In the genomic region with DNA sequence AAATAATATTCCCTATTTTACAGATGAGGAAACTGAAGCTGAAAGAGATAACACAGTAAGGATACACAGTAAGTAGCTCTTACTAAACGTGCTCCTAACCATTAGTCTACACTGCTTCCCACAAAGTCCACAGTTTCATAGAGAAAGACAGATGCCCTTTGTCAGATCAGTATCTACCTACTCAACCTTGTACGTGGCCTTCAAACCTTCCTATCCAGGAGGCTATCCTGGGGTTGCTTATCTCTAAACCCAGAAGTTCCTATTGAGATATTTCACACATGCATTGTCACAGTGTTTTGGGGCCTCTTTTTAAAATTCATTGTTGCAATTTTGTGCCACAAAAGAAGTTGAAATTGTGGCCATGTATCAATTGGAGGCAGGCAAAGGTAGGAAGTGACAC, we compare ENCODE assay signal across 31 cellular contexts.
"Had no signal": no experiment of that assay in that cellular context is flagged by ENCODE, and none has a peak within 500 bp of the region (broad histone marks: within the 10 kb centered on the region; RNA-seq: fewer than 3 reads in every experiment).

No MANE protein-coding gene starts in this region.

- H3K27me3 Mint-ChIP-seq: activated CD4-positive, alpha-beta memory T cell treated with anti-CD3 and anti-CD28 coated beads, Interleukin-2, amount 10 ng/mL, durations not matched to agents 7 days and 5 days; activated CD4-positive, alpha-beta T cell treated with anti-CD3 and anti-CD28 coated beads, Interleukin-2, amount 10 ng/mL, durations not matched to agents 7 days and 5 days; activated naive CD4-positive, alpha-beta T cell treated with anti-CD3 and anti-CD28 coated beads, Interleukin-2, amount 10 ng/mL, durations not matched to agents 7 days and 5 days; activated naive CD8-positive, alpha-beta T cell treated with anti-CD3 and anti-CD28 coated beads, Interleukin-2, amount 10 ng/mL, durations not matched to agents 7 days and 5 days; brain; dendritic cell treated with granulocyte-macrophage colony-stimulating factor and Interleukin-4, amounts not matched to agents 40 ng/mL and 50 ng/mL, for 4 days; effector memory CD8-positive, alpha-beta T cell had no signal

- H3K27ac Mint-ChIP-seq: activated CD4-positive, alpha-beta memory T cell treated with anti-CD3 and anti-CD28 coated beads, Interleukin-2, amount 10 ng/mL, durations not matched to agents 7 days and 5 days; activated CD4-positive, alpha-beta T cell treated with anti-CD3 and anti-CD28 coated beads, Interleukin-2, amount 10 ng/mL, durations not matched to agents 7 days and 5 days; activated naive CD4-positive, alpha-beta T cell treated with anti-CD3 and anti-CD28 coated beads, Interleukin-2, amount 10 ng/mL, durations not matched to agents 7 days and 5 days; activated naive CD4-positive, alpha-beta T cell treated with anti-CD3 and anti-CD28 coated beads, Interleukin-2, amount 50 U/mL, for 72 hours; activated naive CD8-positive, alpha-beta T cell treated with anti-CD3 and anti-CD28 coated beads, Interleukin-2, amount 10 ng/mL, durations not matched to agents 7 days and 5 days; activated T-cell treated with anti-CD3 and anti-CD28 coated beads, Interleukin-2, amount 50 U/mL, for 24 hours; activated T-cell treated with anti-CD3 and anti-CD28 coated beads, Interleukin-2, amount 50 U/mL, for 72 hours; brain; dendritic cell treated with granulocyte-macrophage colony-stimulating factor and Interleukin-4, amounts not matched to agents 40 ng/mL and 50 ng/mL, for 4 days; effector memory CD8-positive, alpha-beta T cell; WTC11 had no signal

- H3K4me1 ChIP-seq: ascending aorta, breast epithelium, colonic mucosa, esophagus muscularis mucosa, gastroesophageal sphincter, heart right ventricle had no signal

- H3K27ac ChIP-seq: ascending aorta, breast epithelium, cardiac muscle cell, colonic mucosa, dorsolateral prefrontal cortex, esophagus muscularis mucosa, gastroesophageal sphincter, heart right ventricle, VCaP had no signal

- ATAC-seq: activated naive CD4-positive, alpha-beta T cell treated with anti-CD3 and anti-CD28 coated beads, Interleukin-2, amount 50 U/mL, for 72 hours; activated T-cell treated with anti-CD3 and anti-CD28 coated beads, Interleukin-2, amount 50 U/mL, for 72 hours; effector memory CD8-positive, alpha-beta T cell; gastroesophageal sphincter; heart right ventricle; WTC11 had no signal

- H3K36me3 Mint-ChIP-seq: activated naive CD4-positive, alpha-beta T cell treated with anti-CD3 and anti-CD28 coated beads, Interleukin-2, amount 10 ng/mL, durations not matched to agents 7 days and 5 days; activated naive CD4-positive, alpha-beta T cell treated with anti-CD3 and anti-CD28 coated beads, Interleukin-2, amount 50 U/mL, for 72 hours; brain; WTC11 had no signal

- H3K27me3 ChIP-seq: ascending aorta, cardiac muscle cell, colonic mucosa, esophagus muscularis mucosa, gastroesophageal sphincter had no signal

- H3K9me3 Mint-ChIP-seq: activated CD4-positive, alpha-beta memory T cell treated with anti-CD3 and anti-CD28 coated beads, Interleukin-2, amount 10 ng/mL, durations not matched to agents 7 days and 5 days; activated CD4-positive, alpha-beta T cell treated with anti-CD3 and anti-CD28 coated beads, Interleukin-2, amount 10 ng/mL, durations not matched to agents 7 days and 5 days; activated naive CD4-positive, alpha-beta T cell treated with anti-CD3 and anti-CD28 coated beads, Interleukin-2, amount 10 ng/mL, durations not matched to agents 7 days and 5 days; activated naive CD4-positive, alpha-beta T cell treated with anti-CD3 and anti-CD28 coated beads, Interleukin-2, amount 50 U/mL, for 72 hours; activated naive CD8-positive, alpha-beta T cell treated with anti-CD3 and anti-CD28 coated beads, Interleukin-2, amount 10 ng/mL, durations not matched to agents 7 days and 5 days; activated T-cell treated with anti-CD3 and anti-CD28 coated beads, Interleukin-2, amount 50 U/mL, for 24 hours; activated T-cell treated with anti-CD3 and anti-CD28 coated beads, Interleukin-2, amount 50 U/mL, for 72 hours; brain; dendritic cell treated with granulocyte-macrophage colony-stimulating factor and Interleukin-4, amounts not matched to agents 40 ng/mL and 50 ng/mL, for 4 days; effector memory CD8-positive, alpha-beta T cell; WTC11 had no signal

- H3K4me1 Mint-ChIP-seq: activated CD4-positive, alpha-beta memory T cell treated with anti-CD3 and anti-CD28 coated beads, Interleukin-2, amount 10 ng/mL, durations not matched to agents 7 days and 5 days; activated CD4-positive, alpha-beta T cell treated with anti-CD3 and anti-CD28 coated beads, Interleukin-2, amount 10 ng/mL, durations not matched to agents 7 days and 5 days; activated naive CD4-positive, alpha-beta T cell treated with anti-CD3 and anti-CD28 coated beads, Interleukin-2, amount 10 ng/mL, durations not matched to agents 7 days and 5 days; activated naive CD8-positive, alpha-beta T cell treated with anti-CD3 and anti-CD28 coated beads, Interleukin-2, amount 10 ng/mL, durations not matched to agents 7 days and 5 days; brain had no signal

- H3K4me3 Mint-ChIP-seq: activated CD4-positive, alpha-beta memory T cell treated with anti-CD3 and anti-CD28 coated beads, Interleukin-2, amount 10 ng/mL, durations not matched to agents 7 days and 5 days; activated CD4-positive, alpha-beta T cell treated with anti-CD3 and anti-CD28 coated beads, Interleukin-2, amount 10 ng/mL, durations not matched to agents 7 days and 5 days; activated naive CD4-positive, alpha-beta T cell treated with anti-CD3 and anti-CD28 coated beads, Interleukin-2, amount 10 ng/mL, durations not matched to agents 7 days and 5 days; activated naive CD8-positive, alpha-beta T cell treated with anti-CD3 and anti-CD28 coated beads, Interleukin-2, amount 10 ng/mL, durations not matched to agents 7 days and 5 days; activated T-cell treated with anti-CD3 and anti-CD28 coated beads, Interleukin-2, amount 50 U/mL, for 24 hours; activated T-cell treated with anti-CD3 and anti-CD28 coated beads, Interleukin-2, amount 50 U/mL, for 72 hours; brain; dendritic cell treated with granulocyte-macrophage colony-stimulating factor and Interleukin-4, amounts not matched to agents 40 ng/mL and 50 ng/mL, for 4 days; effector memory CD8-positive, alpha-beta T cell; WTC11 had no signal

- DNase-seq: activated CD4-positive, alpha-beta memory T cell treated with anti-CD3 and anti-CD28 coated beads, Interleukin-2, amount 10 ng/mL, durations not matched to agents 7 days and 5 days; activated CD4-positive, alpha-beta T cell treated with anti-CD3 and anti-CD28 coated beads for 1 hour; activated CD4-positive, alpha-beta T cell treated with anti-CD3 and anti-CD28 coated beads for 4 hours; activated CD4-positive, alpha-beta T cell treated with anti-CD3 and anti-CD28 coated beads, Interleukin-2, amount 10 ng/mL, durations not matched to agents 7 days and 5 days; activated CD4-positive, alpha-beta T cell treated with anti-CD3 and anti-CD28 coated beads, Interleukin-2, amount 50 U/mL, for 4 hours; activated CD8-positive, alpha-beta memory T cell treated with anti-CD3 and anti-CD28 coated beads, Interleukin-2, amount 50 U/mL, for 48 hours; activated gamma-delta T cell; activated naive CD4-positive, alpha-beta T cell; activated naive CD4-positive, alpha-beta T cell treated with anti-CD3 and anti-CD28 coated beads, Interleukin-2, amount 10 ng/mL, durations not matched to agents 7 days and 5 days; activated naive CD8-positive, alpha-beta T cell treated with anti-CD3 and anti-CD28 coated beads, Interleukin-2, amount 10 ng/mL, durations not matched to agents 7 days and 5 days; activated T-cell treated with anti-CD3 and anti-CD28 coated beads for 4 hours; activated T-cell treated with anti-CD3 and anti-CD28 coated beads, Interleukin-2, amount 50 U/mL, for 24 hours; activated T-cell treated with anti-CD3 and anti-CD28 coated beads, Interleukin-2, amount 50 U/mL, for 72 hours; central memory CD4-positive, alpha-beta T cell; cerebellar nuclear complex; colonic mucosa; dorsolateral prefrontal cortex; effector memory CD8-positive, alpha-beta T cell; foreskin melanocyte; heart right ventricle; T-helper 2 cell had no signal

- H3K36me3 ChIP-seq: ascending aorta, breast epithelium, cardiac muscle cell, colonic mucosa, esophagus muscularis mucosa, gastroesophageal sphincter, heart right ventricle had no signal

- H3K4me3 ChIP-seq: ascending aorta, breast epithelium, cardiac muscle cell, colonic mucosa, dorsolateral prefrontal cortex, esophagus muscularis mucosa, gastroesophageal sphincter, heart right ventricle had no signal
